Comparison of ENCODE assay signal across 2 cellular contexts in genomic region chr9:81393985-81394811, GRCh38.
TF ChIP-seq lines count a peak whose summit lies in the region.

No MANE protein-coding gene starts in this region.

TF ChIP-seq in liver, 16 proteins besides CTCF, POLR2A, EP300 and RAD21 (continued from another document):
- peak; percentile 72 for TF ChIP-seq ZBTB33 (IDR thresholded peaks at IDR 0.05)
- peak; percentile 82 for TF ChIP-seq YY1 (IDR thresholded peaks at IDR 0.05)
- TF ChIP-seq TAF1 (conservative IDR thresholded peaks at IDR 0.05): peak; percentile 39
- peak; percentile 71 for TF ChIP-seq MAX (IDR thresholded peaks at IDR 0.05)
- peak; percentile 79 to 86 for TF ChIP-seq RXRA (IDR thresholded peaks at IDR 0.05)
- TF ChIP-seq REST (IDR thresholded peaks at IDR 0.05): peak; percentile 48
- no peak for TF ChIP-seq NR2F2 (IDR thresholded peaks at IDR 0.05)
- TF ChIP-seq FOXA1 (IDR thresholded peaks at IDR 0.05): no peak
- TF ChIP-seq EGR1 (IDR thresholded peaks at IDR 0.05; ENCODE audit: low read depth in 2 of 2): peak in 1 of 2 donors; percentile 57
- peak in 1 of 2 donors; percentile 14 for TF ChIP-seq GABPA (IDR thresholded peaks at IDR 0.05 in 1 of 2, conservative IDR thresholded peaks at IDR 0.05 in 1 of 2)
- peak; percentile 76 for TF ChIP-seq HNF4G (IDR thresholded peaks at IDR 0.05)

TF ChIP-seq in HepG2, 621 proteins besides CTCF, POLR2A, EP300 and RAD21 (continued from another document):
- TF ChIP-seq GFI1 (CRISPR knock-in tag; IDR thresholded peaks at IDR 0.05; ENCODE audit: borderline replicate concordance) (no peak), ZSCAN9 (CRISPR knock-in tag; IDR thresholded peaks at IDR 0.05; ENCODE audit: borderline replicate concordance) (no peak), ZNF33A (CRISPR knock-in tag; IDR thresholded peaks at IDR 0.05; ENCODE audit: borderline replicate concordance) (no peak), ZNF569 (CRISPR knock-in tag; IDR thresholded peaks at IDR 0.05; ENCODE audit: borderline replicate concordance) (no peak), NFE2L2 (IDR thresholded peaks at IDR 0.05; ENCODE audit: low read length) (no peak), NR0B2 (CRISPR knock-in tag; IDR thresholded peaks at IDR 0.05) (no peak), ZNF251 (CRISPR knock-in tag; IDR thresholded peaks at IDR 0.05) (no peak), HOXA7 (CRISPR knock-in tag; IDR thresholded peaks at IDR 0.05) (no peak), ZBTB21 (CRISPR knock-in tag; IDR thresholded peaks at IDR 0.05) (no peak), ATF1 (CRISPR knock-in tag; IDR thresholded peaks at IDR 0.05) (no peak), PHF20 (CRISPR knock-in tag; IDR thresholded peaks at IDR 0.05) (no peak), TBX3 (IDR thresholded peaks at IDR 0.05; ENCODE audit: borderline replicate concordance) (no peak), JUND (CRISPR knock-in tag; IDR thresholded peaks at IDR 0.05) (no peak), CHCHD3 (CRISPR knock-in tag; IDR thresholded peaks at IDR 0.05) (no peak), SRF (IDR thresholded peaks at IDR 0.05; ENCODE audit: low read depth, low read length) (no peak)
